8 cellular contexts compared by ENCODE assay signal in the genomic region with DNA sequence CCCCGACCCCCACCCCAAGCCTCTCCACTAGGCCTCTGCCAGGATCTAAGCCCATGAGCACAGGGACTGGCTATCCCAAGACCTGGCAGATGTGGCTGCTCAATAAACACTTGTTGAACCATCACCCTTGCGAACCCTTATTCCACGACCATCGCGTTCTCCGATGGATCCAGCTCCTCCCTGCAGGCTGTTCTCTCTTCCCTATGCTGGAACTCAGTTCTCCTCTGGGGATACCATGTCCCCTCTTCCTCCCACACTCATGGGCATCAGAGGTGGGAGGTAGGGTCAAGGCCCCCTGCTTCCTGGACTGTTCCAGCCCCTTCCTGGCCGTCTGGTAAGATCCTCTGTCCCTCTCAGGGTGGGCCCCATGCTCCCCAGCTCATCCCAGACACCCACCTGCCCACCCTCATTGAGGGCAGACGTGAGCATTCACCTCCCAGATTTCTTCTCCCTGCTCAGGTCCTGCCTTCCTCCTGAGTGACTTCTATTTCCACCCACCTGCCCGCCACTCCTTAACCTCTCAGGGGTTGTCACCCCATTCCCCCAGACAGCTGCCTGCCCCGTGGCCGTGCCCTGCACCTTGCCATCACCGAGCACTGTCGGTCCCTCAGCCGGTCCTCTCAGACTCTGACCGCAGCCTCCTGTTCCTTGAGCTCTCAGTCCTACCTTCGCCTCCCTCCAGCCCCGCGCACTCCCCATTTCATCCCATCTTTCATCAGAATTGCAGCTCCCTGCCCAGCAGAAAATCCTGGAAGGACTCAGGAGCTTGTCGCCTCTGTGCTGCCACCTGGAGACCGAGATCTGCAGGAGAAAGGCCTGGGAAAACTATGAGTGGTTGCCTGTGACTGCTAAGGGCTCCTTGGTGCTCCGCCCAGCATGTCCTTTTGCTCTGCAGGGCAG. TPM values are rescaled to one million over a fixed set of nuclear protein-coding genes. Genes with fewer than 3 reads are reported as not detected.
DNase-seq lines count a peak whose midpoint lies in the region; ATAC-seq and TF ChIP-seq lines count a peak whose summit lies in the region.

No MANE protein-coding gene starts in this region.

- no peak overlapping the region for H3K4me3 ChIP-seq in AG04450 (ENCODE audit: low read depth, low read length)

- peak; percentile 72 for TF ChIP-seq CTCF in AG04450 (IDR thresholded peaks at IDR 0.05; ENCODE audit: low read depth, low read length)
- TF ChIP-seq CTCF in GM12873 (IDR thresholded peaks at IDR 0.05; ENCODE audit: insufficient read depth, low read depth, low read length, missing control alignments), result peak; percentile 30

- H3K4me1 Mint-ChIP-seq in T-helper 2 cell treated with Interferon-gamma antibody and Interleukin-4, amounts not matched to agents 5 μg/mL and 100 μg/mL, for 36 hours (ENCODE audit: low read depth), result peaks cover 3% of the 10 kb centered on the region

- CTCF ChIA-PET in AG04450 (lab: Charles Lee), result interaction anchor here (0.6 to 5.9 kb wide), 27 partner anchors 8 to 286 kb away, joined by 3 to 163 read pairs (median 5); a partner anchor contains a TSS

- H3K27me3 ChIP-seq in AG04450 (ENCODE audit: control insufficient read depth, insufficient read depth, low read length), result no peaks in the 10 kb centered on the region

- intact Hi-C loops in posterior cingulate gyrus (cut with DNase I), result loop anchor here (10.0 kb wide), 1 partner anchor 62 kb away; no protein-coding TSS in a partner anchor

- no peak for ATAC-seq in HG03354 (IDR thresholded peaks at IDR 0.05; ENCODE audit: poor library complexity, severe bottlenecking, unreplicated experiment)

- POLR2A ChIA-PET in AG04450 (lab: Yijun Ruan, JAX), result interaction anchor here (2.0 kb wide), 1 partner anchor 64 kb away, joined by 10 read pairs; no protein-coding TSS in a partner anchor

- H3K27ac Mint-ChIP-seq in T-helper 2 cell treated with Interferon-gamma antibody and Interleukin-4, amounts not matched to agents 5 μg/mL and 100 μg/mL, for 36 hours, result no peak overlapping the region

- H3K27me3 Mint-ChIP-seq in T-helper 2 cell treated with Interferon-gamma antibody and Interleukin-4, amounts not matched to agents 5 μg/mL and 100 μg/mL, for 36 hours (ENCODE audit: low read depth), result no peaks in the 10 kb centered on the region

- peak; percentile 30 for DNase-seq in AG04450 (ENCODE audit: low read depth, low spot score)
- DNase-seq in SHP77 treated with DMSO at 0.1 percent for 48 hours (lab: John Stamatoyannopoulos, UW), result peak; percentile 3
- DNase-seq in fibroblast of the conjunctiva (ENCODE audit: low read depth), result peak; percentile 40
- DNase-seq in posterior cingulate gyrus, result peak in 9 of 10 donors; percentile 34 to 93 (median 70)
- no peak for DNase-seq in NCI-H146 treated with DMSO at 0.1 percent for 48 hours (lab: John Stamatoyannopoulos, UW; ENCODE audit: unreplicated experiment)
- no peak for DNase-seq in T-helper 2 cell treated with Interferon-gamma antibody and Interleukin-4, amounts not matched to agents 5 μg/mL and 100 μg/mL, for 36 hours (ENCODE audit: low spot score)

- H3K9me3 Mint-ChIP-seq in T-helper 2 cell treated with Interferon-gamma antibody and Interleukin-4, amounts not matched to agents 5 μg/mL and 100 μg/mL, for 36 hours, result no peaks in the 10 kb centered on the region

- peaks cover 44% of the 10 kb centered on the region for H3K36me3 Mint-ChIP-seq in T-helper 2 cell treated with Interferon-gamma antibody and Interleukin-4, amounts not matched to agents 5 μg/mL and 100 μg/mL, for 36 hours (ENCODE audit: low read depth)

- H3K27ac ChIP-seq in AG04450 (ENCODE audit: low read depth, low read length), result no peak overlapping the region

- H3K4me3 Mint-ChIP-seq in T-helper 2 cell treated with Interferon-gamma antibody and Interleukin-4, amounts not matched to agents 5 μg/mL and 100 μg/mL, for 36 hours, result no peak overlapping the region

- peaks cover 5% of the 10 kb centered on the region; the same call in 1 of the 2 replicates for H3K9me3 ChIP-seq in AG04450 (ENCODE audit: control insufficient read depth, insufficient read depth, low read length)

RNA-seq across cellular contexts. Expression of a gene that starts 42.0 kb away (rescaled TPM):
- 7.6 and 12.5 TPM in 2 replicates for polyA plus RNA-seq in AG04450 (2011; rRNA removed)
- polyA minus RNA-seq in AG04450 (2011; rRNA and poly(A)+ RNA removed), result 22.0 and 22.5 TPM in 2 replicates

RNA-seq across cellular contexts. Expression of a gene that starts 44.4 kb away (rescaled TPM):
- polyA plus RNA-seq in AG04450 (2011; rRNA removed), result 7.3 and 10.0 TPM in 2 replicates
- polyA minus RNA-seq in AG04450 (2011; rRNA and poly(A)+ RNA removed), result 5.0 and 6.3 TPM in 2 replicates

RNA-seq across cellular contexts. Expression of a gene that starts 45.8 kb away (rescaled TPM):
- not detected in 2 replicates for polyA plus RNA-seq in AG04450 (2011; rRNA removed)
- polyA minus RNA-seq in AG04450 (2011; rRNA and poly(A)+ RNA removed), result not detected in 2 replicates

Comparison
In these comparisons a context has a peak if more than half of its experiments do, and no peak if none do; other contexts are left out.
1. DNase-seq: peak in AG04450 (single experiment), SHP77 treated with DMSO at 0.1 percent for 48 hours (single experiment), fibroblast of the conjunctiva (single experiment) and posterior cingulate gyrus (9 of 10); none in NCI-H146 treated with DMSO at 0.1 percent for 48 hours (single experiment) and T-helper 2 cell treated with Interferon-gamma antibody and Interleukin-4, amounts not matched to agents 5 μg/mL and 100 μg/mL, for 36 hours (single experiment).